9 cellular contexts compared by ENCODE assay signal in genomic region chrX:21972721-21973120, GRCh38. TPM values are rescaled to one million over a fixed set of nuclear protein-coding genes. Genes with fewer than 3 reads are reported as not detected.
A peak's percentile ranks its signal among the peaks of the same experiment; 100 is the strongest.
DNase-seq lines count a peak whose midpoint lies in the region; ATAC-seq and TF ChIP-seq lines count a peak whose summit lies in the region.
"Had no signal": no experiment of that assay in that cellular context is flagged by ENCODE, and none has a peak within 500 bp of the region (broad histone marks: within the 10 kb centered on the region; RNA-seq: fewer than 3 reads in every experiment).

No MANE protein-coding gene starts in this region.

- TF ChIP-seq CTCF in A673 (conservative IDR thresholded peaks at IDR 0.05; ENCODE audit: low read depth, low read length): peak; percentile 31; the same call in 1 of the 2 replicates

- CTCF ChIA-PET in A673 (lab: Charles Lee): interaction anchor here (0.7 kb wide), 1 partner anchor 170 kb away, joined by 4 read pairs; no protein-coding TSS in a partner anchor

- DNase-seq in A673 (ENCODE audit: low spot score) (peak; percentile 21), left kidney (ENCODE audit: low read depth, low spot score) (peak; percentile 12), NCI-H2107 (lab: John Stamatoyannopoulos, UW) (no peak), ureter (ENCODE audit: low spot score) (no peak), NCI-H345 treated with DMSO at 0.1 percent for 48 hours (lab: John Stamatoyannopoulos, UW; ENCODE audit: unreplicated experiment) (no peak)
- DNase-seq: right cardiac atrium had no signal

- H3K4me1 ChIP-seq in A673 (ENCODE audit: insufficient read depth, low read length, poor library complexity, severe bottlenecking): no peaks in the 10 kb centered on the region

- intact Hi-C loops in A673 (cut with micrococcal nuclease; ENCODE audit: unreplicated experiment): loop anchor here (10.0 kb wide), 1 partner anchor 228 kb away; no protein-coding TSS in a partner anchor

- H3K36me3 Mint-ChIP-seq in activated T-helper 17 cell treated with anti-CD3 and anti-CD28 coated beads, Interleukin-2, amount 50 U/mL, for 72 hours (ENCODE audit: low read depth): peaks cover 88% of the 10 kb centered on the region

- H3K27me3 Mint-ChIP-seq in activated T-helper 17 cell treated with anti-CD3 and anti-CD28 coated beads, Interleukin-2, amount 50 U/mL, for 72 hours: no peaks in the 10 kb centered on the region

- peaks cover 5% of the 10 kb centered on the region for H3K36me3 ChIP-seq in A673 (ENCODE audit: insufficient read depth, low read length, poor library complexity, severe bottlenecking)

- ATAC-seq in HG03159 (IDR thresholded peaks at IDR 0.05; ENCODE audit: unreplicated experiment) (peak; percentile 42), HG03565 (IDR thresholded peaks at IDR 0.05; ENCODE audit: unreplicated experiment) (no peak)
- peak; percentile 79 for ATAC-seq in activated T-helper 17 cell treated with anti-CD3 and anti-CD28 coated beads, Interleukin-2, amount 50 U/mL, for 72 hours (replicated peaks)

- no peaks in the 10 kb centered on the region for H3K9me3 Mint-ChIP-seq in activated T-helper 17 cell treated with anti-CD3 and anti-CD28 coated beads, Interleukin-2, amount 50 U/mL, for 72 hours

- H3K27me3 ChIP-seq in A673 (replicated peaks; ENCODE audit: insufficient read depth, low read depth, low read length, poor library complexity): no peaks in the 10 kb centered on the region

- peaks cover 16% of the 10 kb centered on the region for H3K4me1 Mint-ChIP-seq in activated T-helper 17 cell treated with anti-CD3 and anti-CD28 coated beads, Interleukin-2, amount 50 U/mL, for 72 hours

- no TSS peak for BruUV-seq in A673 (replicated peaks; lab: Mats Ljungman, UMichigan)

- H3K4me3 ChIP-seq in A673 (ENCODE audit: low read depth, low read length, poor library complexity, severe bottlenecking): no peak overlapping the region

- no peaks in the 10 kb centered on the region for H3K9me3 ChIP-seq in A673 (ENCODE audit: low read depth, low read length, poor library complexity, severe bottlenecking)

- peak overlapping the region; percentile 92 for H3K27ac Mint-ChIP-seq in activated T-helper 17 cell treated with anti-CD3 and anti-CD28 coated beads, Interleukin-2, amount 50 U/mL, for 72 hours

- H3K27ac ChIP-seq in A673 (ENCODE audit: low read depth, low read length, poor library complexity, severe bottlenecking): no peak overlapping the region

- peak overlapping the region; percentile 78 for H3K4me3 Mint-ChIP-seq in activated T-helper 17 cell treated with anti-CD3 and anti-CD28 coated beads, Interleukin-2, amount 50 U/mL, for 72 hours

- POLR2A ChIA-PET in A673 (lab: Charles Lee; ENCODE audit: low non-redundant PET): no interaction called here

RNA-seq across cellular contexts. Expression of gene SMS, which starts 32.2 kb away (rescaled TPM):
- total RNA-seq in A673 (2021) (108 and 110 TPM in 2 replicates), ureter (48.9 TPM)
- 100 to 1,000 TPM; 102 to 109 TPM for total RNA-seq in activated T-helper 17 cell treated with anti-CD3 and anti-CD28 coated beads, Interleukin-2, amount 50 U/mL, for 72 hours

RNA-seq across cellular contexts. Expression of gene PHEX, which starts 59.4 kb away (rescaled TPM):
- total RNA-seq in A673 (2021): 0.37 and 0.43 TPM in 2 replicates
- 1 to 10 TPM in 1 of 2 donors, under 1 TPM in 1; 0.19 to 1.9 TPM for total RNA-seq in activated T-helper 17 cell treated with anti-CD3 and anti-CD28 coated beads, Interleukin-2, amount 50 U/mL, for 72 hours
- total RNA-seq in ureter: 0.26 TPM

Comparison
In these comparisons a context has a peak if more than half of its experiments do, and no peak if none do; other contexts are left out.
1. DNase-seq: peak in A673 (single experiment) and left kidney (single experiment); none in NCI-H2107 (single experiment), ureter (single experiment) and NCI-H345 treated with DMSO at 0.1 percent for 48 hours (single experiment).